8 cellular contexts compared by ENCODE assay signal in genomic region chr2:200306969-200307811, GRCh38. TPM values are rescaled to one million over a fixed set of nuclear protein-coding genes. Genes with fewer than 3 reads are reported as not detected.
DNase-seq lines count a peak whose midpoint lies in the region; ATAC-seq lines count a peak whose summit lies in the region.

No MANE protein-coding gene starts in this region.

- in situ Hi-C loops in Caki2 (cut with HindIII; ENCODE audit: low pct_unique_long_range_greater_than_20kb, low sequenced_read_pairs) (loop anchor here (25.0 kb wide), 1 partner anchor 180 kb away; no protein-coding TSS in a partner anchor), T47D (cut with HindIII; ENCODE audit: low pct_unique_long_range_greater_than_20kb, low sequenced_read_pairs) (no loop called here)

- H3K27me3 Mint-ChIP-seq in T-helper 1 cell treated with Interleukin-12 subunit alpha and Interleukin-12 subunit beta and Interleukin-4 antibody, amounts not matched to agents 30 μg/mL and 1 μg/mL, for 36 hours (ENCODE audit: low read depth): peaks cover 20% of the 10 kb centered on the region

- H3K27ac Mint-ChIP-seq in T-helper 1 cell treated with Interleukin-12 subunit alpha and Interleukin-12 subunit beta and Interleukin-4 antibody, amounts not matched to agents 30 μg/mL and 1 μg/mL, for 36 hours: peak overlapping the region; percentile 62

- no peaks in the 10 kb centered on the region for H3K9me3 Mint-ChIP-seq in T-helper 1 cell treated with Interleukin-12 subunit alpha and Interleukin-12 subunit beta and Interleukin-4 antibody, amounts not matched to agents 30 μg/mL and 1 μg/mL, for 36 hours

- H3K4me1 Mint-ChIP-seq in T-helper 1 cell treated with Interleukin-12 subunit alpha and Interleukin-12 subunit beta and Interleukin-4 antibody, amounts not matched to agents 30 μg/mL and 1 μg/mL, for 36 hours (ENCODE audit: low read depth): peaks cover 16% of the 10 kb centered on the region

- peak; percentile 64 for DNase-seq in Caki2 (ENCODE audit: low read depth)
- peak; percentile 29 to 48 for DNase-seq in T47D (ENCODE audit: low read depth in 1 of 2, low spot score in 1 of 2)
- peak; percentile 37 for DNase-seq in iris pigment epithelial cell (ENCODE audit: low read depth)
- peak in 2 of 3 donors; percentile 13 to 24 for DNase-seq in stimulated activated CD4-positive, alpha-beta T cell treated with anti-CD3 and anti-CD28 coated beads, Interleukin-12 subunit alpha, Interleukin-12 subunit beta, amount 100 ng/mL, for 48 hours (ENCODE audit: low read depth in 2 of 3, low spot score in 1 of 3)
- DNase-seq in NCI-H2171 (lab: John Stamatoyannopoulos, UW): no peak

- H3K4me3 Mint-ChIP-seq in T-helper 1 cell treated with Interleukin-12 subunit alpha and Interleukin-12 subunit beta and Interleukin-4 antibody, amounts not matched to agents 30 μg/mL and 1 μg/mL, for 36 hours: peak overlapping the region; percentile 75

- H3K36me3 Mint-ChIP-seq in T-helper 1 cell treated with Interleukin-12 subunit alpha and Interleukin-12 subunit beta and Interleukin-4 antibody, amounts not matched to agents 30 μg/mL and 1 μg/mL, for 36 hours (ENCODE audit: low read depth): no peaks in the 10 kb centered on the region

- ATAC-seq in GM19372 (IDR thresholded peaks at IDR 0.05; ENCODE audit: low read depth, unreplicated experiment) (peak; percentile 58), HG03432 (IDR thresholded peaks at IDR 0.05; ENCODE audit: unreplicated experiment) (peak; percentile 67)

RNA-seq across cellular contexts. Expression of gene SPATS2L, which starts 0.7 kb away (rescaled TPM):
- total RNA-seq in Caki2 (2014; rRNA removed; shearing (Covaris generic); ENCODE audit: low replicate concordance): 11.9 and 34.6 TPM in 2 replicates
